2 cellular contexts compared by ENCODE assay signal in the genomic region with DNA sequence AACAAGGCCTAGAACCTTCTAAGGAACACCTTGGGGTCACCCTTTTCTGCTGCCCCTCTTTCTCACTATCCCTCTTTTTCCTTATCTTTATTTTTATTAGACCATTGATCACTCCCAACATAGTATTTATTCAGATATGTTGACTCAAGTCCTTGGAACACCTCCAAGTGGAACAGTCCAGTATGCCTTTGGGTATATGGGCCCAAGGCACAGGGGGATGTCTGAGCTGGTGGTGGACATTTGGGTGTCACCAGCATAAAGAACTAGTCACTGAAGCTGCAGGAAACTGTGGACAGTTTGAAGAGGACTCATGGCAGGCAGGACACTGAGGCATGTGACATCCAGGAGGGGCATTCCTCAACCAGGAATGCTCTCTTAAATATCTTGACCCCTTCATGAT.
TF ChIP-seq lines count a peak whose summit lies in the region.

No MANE protein-coding gene starts in this region.

TF ChIP-seq in A549, 52 proteins besides CTCF, POLR2A, EP300 and RAD21 (continued from another document):
- no peak for TF ChIP-seq KDM1A (IDR thresholded peaks at IDR 0.05; ENCODE audit: low read depth)
- TF ChIP-seq, protein P1, sequence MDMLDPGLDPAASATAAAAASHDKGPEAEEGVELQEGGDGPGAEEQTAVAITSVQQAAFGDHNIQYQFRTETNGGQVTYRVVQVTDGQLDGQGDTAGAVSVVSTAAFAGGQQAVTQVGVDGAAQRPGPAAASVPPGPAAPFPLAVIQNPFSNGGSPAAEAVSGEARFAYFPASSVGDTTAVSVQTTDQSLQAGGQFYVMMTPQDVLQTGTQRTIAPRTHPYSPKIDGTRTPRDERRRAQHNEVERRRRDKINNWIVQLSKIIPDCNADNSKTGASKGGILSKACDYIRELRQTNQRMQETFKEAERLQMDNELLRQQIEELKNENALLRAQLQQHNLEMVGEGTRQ (IDR thresholded peaks at IDR 0.05): no peak
- no peak for TF ChIP-seq HOXA7 (CRISPR knock-in tag; IDR thresholded peaks at IDR 0.05)
- no peak for TF ChIP-seq MAFK (IDR thresholded peaks at IDR 0.05; ENCODE audit: partially characterized antibody)
- no peak for TF ChIP-seq RARB (CRISPR knock-in tag; IDR thresholded peaks at IDR 0.05)
- TF ChIP-seq, protein P2, sequence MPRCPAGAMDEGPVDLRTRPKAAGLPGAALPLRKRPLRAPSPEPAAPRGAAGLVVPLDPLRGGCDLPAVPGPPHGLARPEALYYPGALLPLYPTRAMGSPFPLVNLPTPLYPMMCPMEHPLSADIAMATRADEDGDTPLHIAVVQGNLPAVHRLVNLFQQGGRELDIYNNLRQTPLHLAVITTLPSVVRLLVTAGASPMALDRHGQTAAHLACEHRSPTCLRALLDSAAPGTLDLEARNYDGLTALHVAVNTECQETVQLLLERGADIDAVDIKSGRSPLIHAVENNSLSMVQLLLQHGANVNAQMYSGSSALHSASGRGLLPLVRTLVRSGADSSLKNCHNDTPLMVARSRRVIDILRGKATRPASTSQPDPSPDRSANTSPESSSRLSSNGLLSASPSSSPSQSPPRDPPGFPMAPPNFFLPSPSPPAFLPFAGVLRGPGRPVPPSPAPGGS (IDR thresholded peaks at IDR 0.05): no peak
- no peak for TF ChIP-seq HDAC2 (IDR thresholded peaks at IDR 0.05)
- TF ChIP-seq FOXS1 (CRISPR knock-in tag; IDR thresholded peaks at IDR 0.05): no peak
- no peak for TF ChIP-seq GATA3 (IDR thresholded peaks at IDR 0.05; ENCODE audit: borderline replicate concordance)
- no peak for TF ChIP-seq FOSB (CRISPR knock-in tag; IDR thresholded peaks at IDR 0.05)
- no peak for TF ChIP-seq SREBF2 (IDR thresholded peaks at IDR 0.05)
- TF ChIP-seq CBX2 (IDR thresholded peaks at IDR 0.05; ENCODE audit: borderline replicate concordance, low read depth): no peak
- TF ChIP-seq, protein P3, sequence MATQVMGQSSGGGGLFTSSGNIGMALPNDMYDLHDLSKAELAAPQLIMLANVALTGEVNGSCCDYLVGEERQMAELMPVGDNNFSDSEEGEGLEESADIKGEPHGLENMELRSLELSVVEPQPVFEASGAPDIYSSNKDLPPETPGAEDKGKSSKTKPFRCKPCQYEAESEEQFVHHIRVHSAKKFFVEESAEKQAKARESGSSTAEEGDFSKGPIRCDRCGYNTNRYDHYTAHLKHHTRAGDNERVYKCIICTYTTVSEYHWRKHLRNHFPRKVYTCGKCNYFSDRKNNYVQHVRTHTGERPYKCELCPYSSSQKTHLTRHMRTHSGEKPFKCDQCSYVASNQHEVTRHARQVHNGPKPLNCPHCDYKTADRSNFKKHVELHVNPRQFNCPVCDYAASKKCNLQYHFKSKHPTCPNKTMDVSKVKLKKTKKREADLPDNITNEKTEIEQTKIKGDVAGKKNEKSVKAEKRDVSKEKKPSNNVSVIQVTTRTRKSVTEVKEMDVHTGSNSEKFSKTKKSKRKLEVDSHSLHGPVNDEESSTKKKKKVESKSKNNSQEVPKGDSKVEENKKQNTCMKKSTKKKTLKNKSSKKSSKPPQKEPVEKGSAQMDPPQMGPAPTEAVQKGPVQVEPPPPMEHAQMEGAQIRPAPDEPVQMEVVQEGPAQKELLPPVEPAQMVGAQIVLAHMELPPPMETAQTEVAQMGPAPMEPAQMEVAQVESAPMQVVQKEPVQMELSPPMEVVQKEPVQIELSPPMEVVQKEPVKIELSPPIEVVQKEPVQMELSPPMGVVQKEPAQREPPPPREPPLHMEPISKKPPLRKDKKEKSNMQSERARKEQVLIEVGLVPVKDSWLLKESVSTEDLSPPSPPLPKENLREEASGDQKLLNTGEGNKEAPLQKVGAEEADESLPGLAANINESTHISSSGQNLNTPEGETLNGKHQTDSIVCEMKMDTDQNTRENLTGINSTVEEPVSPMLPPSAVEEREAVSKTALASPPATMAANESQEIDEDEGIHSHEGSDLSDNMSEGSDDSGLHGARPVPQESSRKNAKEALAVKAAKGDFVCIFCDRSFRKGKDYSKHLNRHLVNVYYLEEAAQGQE (IDR thresholded peaks at IDR 0.05): no peak

TF ChIP-seq in IMR-90, 13 proteins besides CTCF, POLR2A, EP300 and RAD21 (continued from another document):
- TF ChIP-seq, protein P4, sequence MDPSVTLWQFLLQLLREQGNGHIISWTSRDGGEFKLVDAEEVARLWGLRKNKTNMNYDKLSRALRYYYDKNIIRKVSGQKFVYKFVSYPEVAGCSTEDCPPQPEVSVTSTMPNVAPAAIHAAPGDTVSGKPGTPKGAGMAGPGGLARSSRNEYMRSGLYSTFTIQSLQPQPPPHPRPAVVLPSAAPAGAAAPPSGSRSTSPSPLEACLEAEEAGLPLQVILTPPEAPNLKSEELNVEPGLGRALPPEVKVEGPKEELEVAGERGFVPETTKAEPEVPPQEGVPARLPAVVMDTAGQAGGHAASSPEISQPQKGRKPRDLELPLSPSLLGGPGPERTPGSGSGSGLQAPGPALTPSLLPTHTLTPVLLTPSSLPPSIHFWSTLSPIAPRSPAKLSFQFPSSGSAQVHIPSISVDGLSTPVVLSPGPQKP (IDR thresholded peaks at IDR 0.05; ENCODE audit: borderline replicate concordance, low read depth, low read length): no peak
- TF ChIP-seq BHLHE40 (IDR thresholded peaks at IDR 0.05; ENCODE audit: low read depth, low read length) (no peak), MXI1 (IDR thresholded peaks at IDR 0.05; ENCODE audit: borderline replicate concordance, low read depth, low read length) (no peak), RFX5 (IDR thresholded peaks at IDR 0.05; ENCODE audit: low read depth, low read length) (no peak)
